Comparison of ENCODE assay signal across 9 cellular contexts in genomic region chr1:212192261-212192998, GRCh38.
"Had no signal": no experiment of that assay in that cellular context is flagged by ENCODE, and none has a peak within 500 bp of the region (broad histone marks: within the 10 kb centered on the region; RNA-seq: fewer than 3 reads in every experiment).

No MANE protein-coding gene starts in this region.

- H3K27ac ChIP-seq: GM23248, HL-60 had no signal

- ATAC-seq: HCT116 had no signal

- H2AFZ ChIP-seq: GM23248 had no signal

- H3K36me3 ChIP-seq: HAP-1 had no signal

- H3K9me3 ChIP-seq: HAP-1 had no signal

- H3K9ac ChIP-seq: GM23248 had no signal

- DNase-seq: GM23248, GOT3, H7, HFFc6, IMR-90, KBM-7 had no signal

- H3K4me1 ChIP-seq: HAP-1 had no signal

- H3K4me3 ChIP-seq: GM23248, HAP-1 had no signal
